9 cellular contexts compared by ENCODE assay signal in genomic region chr11:102312656-102313055, GRCh38.
A peak's percentile ranks its signal among the peaks of the same experiment; 100 is the strongest.
DNase-seq lines count a peak whose midpoint lies in the region; ATAC-seq and TF ChIP-seq lines count a peak whose summit lies in the region.
"Had no signal": no experiment of that assay in that cellular context is flagged by ENCODE, and none has a peak within 500 bp of the region (broad histone marks: within the 10 kb centered on the region; RNA-seq: fewer than 3 reads in every experiment).

No MANE protein-coding gene starts in this region.

- H3K4me3 ChIP-seq in AG10803 (ENCODE audit: low read length) (no peak overlapping the region), brain microvascular endothelial cell (ENCODE audit: low read depth, low read length) (peak overlapping the region; percentile 18), mucosa of stomach (ENCODE audit: low read length) (no peak overlapping the region)

- H3K27ac ChIP-seq in KOPT-K1 (ENCODE audit: low read depth, low read length, poor library complexity, severe bottlenecking) = peak overlapping the region; percentile 67
- peak overlapping the region; percentile 67 for H3K27ac ChIP-seq in brain microvascular endothelial cell

- H3K27me3 ChIP-seq in brain microvascular endothelial cell (replicated peaks) (no peaks in the 10 kb centered on the region), mucosa of stomach (ENCODE audit: control insufficient read depth, insufficient read depth, low read length) (no peaks in the 10 kb centered on the region)

- TF ChIP-seq CTCF in AG10803 (conservative IDR thresholded peaks at IDR 0.05; ENCODE audit: low read length) (no peak), brain microvascular endothelial cell (IDR thresholded peaks at IDR 0.05; ENCODE audit: low read depth, low read length, missing control alignments) (no peak)

- ATAC-seq in GM21360 (IDR thresholded peaks at IDR 0.05; ENCODE audit: unreplicated experiment) = no peak
- ATAC-seq in HG03571 (IDR thresholded peaks at IDR 0.05; ENCODE audit: unreplicated experiment) = no peak
- no peak for ATAC-seq in HG03175 (IDR thresholded peaks at IDR 0.05; ENCODE audit: unreplicated experiment)

- H3K9me3 ChIP-seq in KOPT-K1 (ENCODE audit: insufficient read depth, low read length, poor library complexity, severe bottlenecking) = no peaks in the 10 kb centered on the region
- H3K9me3 ChIP-seq in mucosa of stomach (ENCODE audit: control insufficient read depth, low read length) = no peaks in the 10 kb centered on the region

- H3K9ac ChIP-seq in mucosa of stomach (ENCODE audit: low read length) = peak overlapping the region; percentile 30

- no peaks in the 10 kb centered on the region for H3K36me3 ChIP-seq in KOPT-K1 (ENCODE audit: insufficient read depth, low read length)
- no peaks in the 10 kb centered on the region for H3K36me3 ChIP-seq in brain microvascular endothelial cell (replicated peaks)
- H3K36me3 ChIP-seq in mucosa of stomach (ENCODE audit: control insufficient read depth, insufficient read depth, low read length) = no peaks in the 10 kb centered on the region

- in situ Hi-C loops in brain microvascular endothelial cell (cut with HindIII; ENCODE audit: low pct_ligation_motif_present, low sequenced_read_pairs) = no loop called here

- DNase-seq in AG10803 (ENCODE audit: low read depth) (peak; percentile 21), brain microvascular endothelial cell (no peak), NCI-H524 treated with DMSO at 0.1 percent for 48 hours (lab: John Stamatoyannopoulos, UW) (no peak)
- DNase-seq: KBM-7 had no signal

- peaks cover 33% of the 10 kb centered on the region for H3K4me1 ChIP-seq in mucosa of stomach (ENCODE audit: control insufficient read depth, insufficient read depth, low read length)
